In the genomic region with DNA sequence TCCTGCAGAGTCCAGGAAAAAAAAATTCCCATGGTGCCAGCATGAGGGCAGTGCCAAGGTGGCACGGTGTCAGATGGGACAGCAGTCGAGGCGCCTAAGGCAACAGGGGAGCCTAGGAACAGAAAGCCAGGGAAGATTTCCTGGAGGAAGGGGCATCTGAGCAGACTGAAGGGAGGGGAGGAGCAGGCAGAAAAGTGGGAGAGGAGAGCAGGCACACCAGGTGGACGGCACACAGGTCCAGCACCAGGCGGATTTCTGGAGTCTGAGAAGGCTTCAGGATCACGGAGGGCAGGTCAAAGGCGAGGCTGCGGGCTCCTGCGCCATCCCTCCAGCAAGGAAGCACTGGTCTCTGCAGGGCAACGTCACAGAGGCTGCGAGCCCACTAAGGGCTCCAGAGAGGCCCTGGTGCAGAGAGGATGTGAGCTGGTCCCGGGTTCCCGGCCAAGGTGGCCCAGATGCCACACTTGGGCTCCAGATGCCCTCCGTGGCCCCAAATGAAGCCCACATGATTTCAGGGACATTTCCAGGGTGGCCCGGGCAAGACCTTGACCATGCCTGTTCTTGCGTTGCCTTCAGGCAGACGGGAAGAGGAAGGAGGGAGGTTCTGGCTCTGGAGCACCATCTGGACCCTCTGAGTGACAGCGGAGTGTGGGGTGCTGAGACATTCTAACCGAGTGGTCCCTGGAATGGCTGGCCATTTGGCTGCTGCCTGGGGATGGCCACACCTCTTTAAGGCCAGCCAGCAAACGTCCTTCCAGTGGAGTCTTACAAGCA, we compare ENCODE assay signal across 12 cellular contexts. TPM values are rescaled to one million over a fixed set of nuclear protein-coding genes. Genes with fewer than 3 reads are reported as not detected.
DNase-seq lines count a peak whose midpoint lies in the region; ATAC-seq and TF ChIP-seq lines count a peak whose summit lies in the region.
"Had no signal": no experiment of that assay in that cellular context is flagged by ENCODE, and none has a peak within 500 bp of the region (broad histone marks: within the 10 kb centered on the region; RNA-seq: fewer than 3 reads in every experiment).

No MANE protein-coding gene starts in this region.

- peak overlapping the region; percentile 26 to 35 for H3K4me3 Mint-ChIP-seq in stimulated activated naive CD8-positive, alpha-beta T cell treated with anti-CD3 and anti-CD28 coated beads, Interleukin-15, amount 100 ng/mL, for 72 hours
- peak overlapping the region; percentile 6 for H3K4me3 Mint-ChIP-seq in central memory CD8-positive, alpha-beta T cell

- CTCF ChIA-PET in GM10248 (lab: Yijun Ruan, JAX), result no interaction called here

- H3K27ac ChIP-seq in lower lobe of right lung, result no peak overlapping the region
- H3K27ac ChIP-seq: neutrophil had no signal

- H3K4me1 Mint-ChIP-seq in stimulated activated naive CD8-positive, alpha-beta T cell treated with anti-CD3 and anti-CD28 coated beads, Interleukin-15, amount 100 ng/mL, for 72 hours, result peaks cover 71% of the 10 kb centered on the region
- peaks cover 54% of the 10 kb centered on the region for H3K4me1 Mint-ChIP-seq in central memory CD8-positive, alpha-beta T cell

- no peak for ATAC-seq in stimulated activated naive CD8-positive, alpha-beta T cell treated with anti-CD3 and anti-CD28 coated beads, Interleukin-15, amount 100 ng/mL, for 72 hours
- ATAC-seq in stimulated activated naive CD8-positive, alpha-beta T cell treated with anti-CD3 and anti-CD28 coated beads, Interleukin-15, Interleukin-2, amounts not matched to agents 100 U/mL and 50 U/mL, for 24 hours, result no peak
- no peak for ATAC-seq in central memory CD8-positive, alpha-beta T cell (replicated peaks; ENCODE audit: extremely low read depth, poor library complexity, severe bottlenecking)
- no peak for ATAC-seq in lower lobe of right lung
- ATAC-seq: HCT116 had no signal

- no peak overlapping the region for H3K4me3 ChIP-seq in lower lobe of right lung

- intact Hi-C loops in lower lobe of right lung (cut with DNase I), result no loop called here

- H3K9me3 ChIP-seq in lower lobe of right lung, result no peaks in the 10 kb centered on the region
- H3K9me3 ChIP-seq: neutrophil had no signal

- H3K36me3 ChIP-seq in lower lobe of right lung, result peaks cover 9% of the 10 kb centered on the region
- H3K36me3 ChIP-seq: neutrophil had no signal

- no peaks in the 10 kb centered on the region for H3K27me3 ChIP-seq in lower lobe of right lung (ENCODE audit: low read depth)

- no peaks in the 10 kb centered on the region for H3K27me3 Mint-ChIP-seq in stimulated activated naive CD8-positive, alpha-beta T cell treated with anti-CD3 and anti-CD28 coated beads, Interleukin-15, amount 100 ng/mL, for 72 hours
- H3K27me3 Mint-ChIP-seq in central memory CD8-positive, alpha-beta T cell, result no peaks in the 10 kb centered on the region

- POLR2A ChIA-PET in GM10248 (lab: Yijun Ruan, JAX), result no interaction called here

- peak in 1 of 2 donors; percentile 9 for DNase-seq in stimulated activated naive CD8-positive, alpha-beta T cell treated with anti-CD3 and anti-CD28 coated beads, Interleukin-15, amount 100 ng/mL, for 72 hours
- no peak for DNase-seq in stimulated activated naive CD8-positive, alpha-beta T cell treated with anti-CD3 and anti-CD28 coated beads, Interleukin-15, Interleukin-2, amounts not matched to agents 100 U/mL and 50 U/mL, for 24 hours
- peak in 1 of 2 donors; percentile 11 for DNase-seq in central memory CD8-positive, alpha-beta T cell (ENCODE audit: low spot score in 2 of 2)
- DNase-seq in lower lobe of right lung (peak; percentile 31), ureter (ENCODE audit: low spot score) (peak; percentile 41), GM10248 (ENCODE audit: extremely low spot score) (no peak), hippocampal formation (lab: John Stamatoyannopoulos, UW) (no peak), SHP77 (lab: John Stamatoyannopoulos, UW) (no peak)
- DNase-seq: Calu3, NCI-H226 had no signal

- no peak for TF ChIP-seq CTCF in lower lobe of right lung (IDR thresholded peaks at IDR 0.05)
- no peak for TF ChIP-seq CTCF in GM10248 (IDR thresholded peaks at IDR 0.05; ENCODE audit: control extremely low read depth, extremely low read depth, low read depth, missing control alignments)

- peaks cover 4% of the 10 kb centered on the region for H3K36me3 Mint-ChIP-seq in central memory CD8-positive, alpha-beta T cell (ENCODE audit: insufficient read depth)

- H3K9me3 Mint-ChIP-seq in stimulated activated naive CD8-positive, alpha-beta T cell treated with anti-CD3 and anti-CD28 coated beads, Interleukin-15, amount 100 ng/mL, for 72 hours, result no peaks in the 10 kb centered on the region
- no peaks in the 10 kb centered on the region for H3K9me3 Mint-ChIP-seq in central memory CD8-positive, alpha-beta T cell

- H3K27ac Mint-ChIP-seq in stimulated activated naive CD8-positive, alpha-beta T cell treated with anti-CD3 and anti-CD28 coated beads, Interleukin-15, amount 100 ng/mL, for 72 hours, result no peak overlapping the region
- H3K27ac Mint-ChIP-seq in central memory CD8-positive, alpha-beta T cell (ENCODE audit: low read depth), result no peak overlapping the region

- peaks cover 61% of the 10 kb centered on the region for H3K4me1 ChIP-seq in lower lobe of right lung

RNA-seq across cellular contexts. Expression of a gene that starts 4.1 kb away (rescaled TPM):
- total RNA-seq in lower lobe of right lung, result 26.3 TPM
- total RNA-seq in ureter, result 56.0 TPM

Comparison
In these comparisons a context has a peak if more than half of its experiments do, and no peak if none do; other contexts are left out.
1. DNase-seq: peak in lower lobe of right lung (single experiment) and ureter (single experiment); none in stimulated activated naive CD8-positive, alpha-beta T cell treated with anti-CD3 and anti-CD28 coated beads, Interleukin-15, Interleukin-2, amounts not matched to agents 100 U/mL and 50 U/mL, for 24 hours (single experiment), GM10248 (single experiment), hippocampal formation (0 of 2) and SHP77 (0 of 2).